In genomic region chr11:124669193-124669592, GRCh38 we compare ENCODE assay signal across 9 cellular contexts. TPM values are rescaled to one million over a fixed set of nuclear protein-coding genes. Genes with fewer than 3 reads are reported as not detected.
DNase-seq lines count a peak whose midpoint lies in the region; ATAC-seq, FAIRE-seq and TF ChIP-seq lines count a peak whose summit lies in the region.
"Had no signal": no experiment of that assay in that cellular context is flagged by ENCODE, and none has a peak within 500 bp of the region (broad histone marks: within the 10 kb centered on the region; RNA-seq: fewer than 3 reads in every experiment).

No MANE protein-coding gene starts in this region.

- H4K20me1 ChIP-seq in BLaER1 treated with 17β-estradiol and CSF1 and Interleukin-3, amounts not matched to agents 10 nM and 100 nM, result peaks cover 0 to 4% (median 0%) of the 10 kb centered on the region in 11 experiments; a peak in 1 of 22 replicates

- peak; percentile 81 for FAIRE-seq in GM18507 (lab: Jason Lieb, UNC)

- peak overlapping the region in 10 of 11 experiments; percentile 32 to 96 (median 74); a peak in 18 of 22 replicates for H3K4me2 ChIP-seq in BLaER1 treated with 17β-estradiol and CSF1 and Interleukin-3, amounts not matched to agents 10 nM and 100 nM

- H3K36me3 ChIP-seq in BLaER1 treated with 17β-estradiol and CSF1 and Interleukin-3, amounts not matched to agents 10 nM and 100 nM, result peaks cover 0 to 39% (median 0%) of the 10 kb centered on the region in 11 experiments; a peak in 4 of 22 replicates
- peaks cover 0 to 23% (median 0%) of the 10 kb centered on the region in 3 donors for H3K36me3 ChIP-seq in Peyer's patch

- peaks cover 26 to 46% (median 44%) of the 10 kb centered on the region in 10 experiments for H3K4me1 ChIP-seq in BLaER1 treated with 17β-estradiol and CSF1 and Interleukin-3, amounts not matched to agents 10 nM and 100 nM
- H3K4me1 ChIP-seq in Peyer's patch, result peaks cover 0 to 7% (median under 1%) of the 10 kb centered on the region in 4 donors

- no peaks in the 10 kb centered on the region for H3K27me3 ChIP-seq in BLaER1 treated with 17β-estradiol and CSF1 and Interleukin-3, amounts not matched to agents 10 nM and 100 nM
- no peaks in the 10 kb centered on the region for H3K27me3 ChIP-seq in Peyer's patch

- TF ChIP-seq POLR2A in Peyer's patch (IDR thresholded peaks at IDR 0.05), result no peak

- no peak overlapping the region for H3K4me3 ChIP-seq in BLaER1 treated with 17β-estradiol and CSF1 and Interleukin-3, amounts not matched to agents 10 nM and 100 nM
- H3K4me3 ChIP-seq in Peyer's patch, result no peak overlapping the region

- TF ChIP-seq CTCF in Peyer's patch (IDR thresholded peaks at IDR 0.05), result peak; percentile 57 to 90 (median 85)

- H3K9me3 ChIP-seq in BLaER1 treated with 17β-estradiol and CSF1 and Interleukin-3, amounts not matched to agents 10 nM and 100 nM (replicated peaks in 1 of 11), result no peaks in the 10 kb centered on the region
- H3K9me3 ChIP-seq in Peyer's patch, result no peaks in the 10 kb centered on the region

- peak; percentile 43 for DNase-seq in GM18507 (ENCODE audit: extremely low spot score, insufficient read length, low read depth)
- peak; percentile 28 for DNase-seq in HuH-7.5 (ENCODE audit: low spot score)
- DNase-seq in Peyer's patch, result peak in 2 of 3 donors; percentile 23 to 76
- peak; percentile 37 for DNase-seq in amniotic epithelial cell (ENCODE audit: low read depth)
- peak; percentile 77 for DNase-seq in inferior parietal cortex (ENCODE audit: extremely low spot score)
- DNase-seq in stimulated activated naive CD8-positive, alpha-beta T cell treated with anti-CD3 and anti-CD28 coated beads, Interleukin-15, Interleukin-2, amounts not matched to agents 100 U/mL and 50 U/mL, for 24 hours, result peak; percentile 47
- DNase-seq in NCI-H1048 (lab: John Stamatoyannopoulos, UW), result no peak

- H3K9ac ChIP-seq in BLaER1 treated with 17β-estradiol and CSF1 and Interleukin-3, amounts not matched to agents 10 nM and 100 nM, result no peak overlapping the region

- no peak overlapping the region for H3K27ac ChIP-seq in BLaER1 treated with 17β-estradiol and CSF1 and Interleukin-3, amounts not matched to agents 10 nM and 100 nM
- H3K27ac ChIP-seq in Peyer's patch, result no peak overlapping the region

- no peak for ATAC-seq in stimulated activated naive CD8-positive, alpha-beta T cell treated with anti-CD3 and anti-CD28 coated beads, Interleukin-15, Interleukin-2, amounts not matched to agents 100 U/mL and 50 U/mL, for 24 hours

RNA-seq across cellular contexts. Expression of gene SIAE, which starts 4.3 kb away (rescaled TPM):
- total RNA-seq in Peyer's patch, result 10 to 100 TPM in 3 of 4 donors, 1 to 10 TPM in 1; 9.9 to 88.8 (median 50.8) TPM

RNA-seq across cellular contexts. Expression of gene SPA17, which starts 4.5 kb away (rescaled TPM):
- 1 to 10 TPM in 2 of 4 donors, under 1 TPM in 1, not detected in 1; 0.88 to 3.6 (median 1.1) TPM for total RNA-seq in Peyer's patch

RNA-seq across cellular contexts. Expression of gene TBRG1, which starts 46.5 kb away (rescaled TPM):
- 10 to 100 TPM; 35.9 to 79.2 (median 55.7) TPM for total RNA-seq in Peyer's patch

RNA-seq across cellular contexts. Expression of gene PANX3, which starts 58.0 kb away (rescaled TPM):
- not detected for total RNA-seq in Peyer's patch
- total RNA-seq: lower leg skin had no signal
